Comparison of ENCODE assay signal across 14 cellular contexts in the genomic region with DNA sequence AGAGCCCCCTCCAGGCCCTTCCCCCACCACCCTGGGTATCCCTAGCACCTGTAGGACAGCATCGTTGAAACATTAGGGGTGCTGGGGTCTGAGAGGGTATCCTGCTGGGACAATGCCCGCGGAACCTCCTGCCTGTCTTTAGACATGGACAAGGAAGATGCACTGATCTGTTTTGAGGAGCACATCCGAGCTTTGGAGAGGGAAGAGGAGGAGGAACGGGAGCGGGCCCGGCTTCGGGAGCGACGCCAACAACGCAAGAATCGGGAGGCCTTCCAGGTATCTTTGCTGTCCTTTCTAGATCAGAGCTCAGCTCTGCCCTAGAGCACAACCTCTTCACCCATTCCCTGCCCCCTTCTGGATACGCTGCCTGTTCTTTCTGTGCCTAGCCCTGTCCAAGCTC. TPM values are rescaled to one million over a fixed set of nuclear protein-coding genes. Genes with fewer than 3 reads are reported as not detected.
DNase-seq lines count a peak whose midpoint lies in the region; ATAC-seq and TF ChIP-seq lines count a peak whose summit lies in the region.
"Had no signal": no experiment of that assay in that cellular context is flagged by ENCODE, and none has a peak within 500 bp of the region (broad histone marks: within the 10 kb centered on the region; RNA-seq: fewer than 3 reads in every experiment).

No MANE protein-coding gene starts in this region.

- H3K36me3 Mint-ChIP-seq in activated naive CD4-positive, alpha-beta T cell treated with anti-CD3 and anti-CD28 coated beads, Interleukin-2, amount 50 U/mL, for 24 hours: no peaks in the 10 kb centered on the region
- H3K36me3 Mint-ChIP-seq in chondrocyte (ENCODE audit: low read depth): peaks cover 2% of the 10 kb centered on the region
- H3K36me3 Mint-ChIP-seq in naive B cell: no peaks in the 10 kb centered on the region
- H3K36me3 Mint-ChIP-seq in natural killer cell: no peaks in the 10 kb centered on the region

- no peak for DNase-seq in activated naive CD4-positive, alpha-beta T cell treated with Interleukin-2 at 50 U/mL for 16 hours
- no peak for DNase-seq in chondrocyte (ENCODE audit: low spot score)
- DNase-seq in naive B cell: no peak
- DNase-seq in transverse colon: no peak
- DNase-seq in natural killer cell: no peak
- no peak for DNase-seq in HT-29 (ENCODE audit: low spot score)
- DNase-seq: GOT3, left cardiac atrium had no signal

- H3K36me3 ChIP-seq in transverse colon: no peaks in the 10 kb centered on the region
- H3K36me3 ChIP-seq: breast epithelium, MG63 had no signal

- no peak overlapping the region for H3K4me3 Mint-ChIP-seq in activated naive CD4-positive, alpha-beta T cell treated with anti-CD3 and anti-CD28 coated beads, Interleukin-2, amount 50 U/mL, for 24 hours
- H3K4me3 Mint-ChIP-seq in chondrocyte (ENCODE audit: unreplicated experiment) (no peak overlapping the region), naive B cell (no peak overlapping the region), natural killer cell (no peak overlapping the region)
- H3K4me3 Mint-ChIP-seq: activated CD8-positive, alpha-beta T cell treated with anti-CD3 and anti-CD28 coated beads for 36 hours had no signal

- H3K27me3 Mint-ChIP-seq in activated naive CD4-positive, alpha-beta T cell treated with anti-CD3 and anti-CD28 coated beads, Interleukin-2, amount 50 U/mL, for 24 hours: no peaks in the 10 kb centered on the region
- H3K27me3 Mint-ChIP-seq in chondrocyte (ENCODE audit: low read depth): no peaks in the 10 kb centered on the region
- H3K27me3 Mint-ChIP-seq in naive B cell: no peaks in the 10 kb centered on the region
- no peaks in the 10 kb centered on the region for H3K27me3 Mint-ChIP-seq in natural killer cell (ENCODE audit: low read depth in 2 of 2)
- H3K27me3 Mint-ChIP-seq: activated CD8-positive, alpha-beta T cell treated with anti-CD3 and anti-CD28 coated beads for 36 hours had no signal

- in situ Hi-C loops in transverse colon (cut with MboI; ENCODE audit: low pct_ligation_motif_present in 1 of 4, low pct_unique_long_range_greater_than_20kb in 1 of 4, low sequenced_read_pairs in 3 of 4): no loop called here

- ATAC-seq in naive B cell (ENCODE audit: low read depth in 2 of 2) (no peak), HG03432 (IDR thresholded peaks at IDR 0.05; ENCODE audit: unreplicated experiment) (no peak), natural killer cell (no peak)

- H3K9me3 ChIP-seq in transverse colon: no peaks in the 10 kb centered on the region
- H3K9me3 ChIP-seq: breast epithelium, MG63, SK-N-SH had no signal

- H3K27ac Mint-ChIP-seq in activated naive CD4-positive, alpha-beta T cell treated with anti-CD3 and anti-CD28 coated beads, Interleukin-2, amount 50 U/mL, for 24 hours: peak overlapping the region; percentile 56
- H3K27ac Mint-ChIP-seq in chondrocyte (ENCODE audit: unreplicated experiment) (peak overlapping the region; percentile 83), naive B cell (peak overlapping the region in 5 of 6 donors; percentile 8 to 87 (median 29)), natural killer cell (peak overlapping the region in 1 of 2 donors; percentile 29)

- peaks cover 19% of the 10 kb centered on the region for H3K4me1 Mint-ChIP-seq in activated naive CD4-positive, alpha-beta T cell treated with anti-CD3 and anti-CD28 coated beads, Interleukin-2, amount 50 U/mL, for 24 hours
- H3K4me1 Mint-ChIP-seq in chondrocyte (ENCODE audit: low read depth) (peaks cover 20% of the 10 kb centered on the region), naive B cell (peaks cover 33 to 45% (median 45%) of the 10 kb centered on the region in 3 donors), natural killer cell (peaks cover 20 to 25% of the 10 kb centered on the region in 2 donors)

- no peak for TF ChIP-seq POLR2A in transverse colon (IDR thresholded peaks at IDR 0.05)

- 40 to 82% methylated on average over 1 to 13 of the region's 13 CpGs for WGBS in transverse colon (ENCODE audit: low coverage in 1 of 2), 2 donors

- peaks cover 0 to 10% (median 8%) of the 10 kb centered on the region in 4 donors for H3K4me1 ChIP-seq in transverse colon
- H3K4me1 ChIP-seq: breast epithelium had no signal

- H3K4me3 ChIP-seq in transverse colon: no peak overlapping the region
- H3K4me3 ChIP-seq: breast epithelium, MG63 had no signal

- intact Hi-C loops in transverse colon (cut with DNase I; ENCODE audit: low total_unique reads) (no loop called here), natural killer cell (cut with micrococcal nuclease) (loop anchor here (2.0 kb wide), 2 partner anchors 70 to 202 kb away; a partner anchor contains a TSS)

- H3K27me3 ChIP-seq in transverse colon: no peaks in the 10 kb centered on the region
- H3K27me3 ChIP-seq: breast epithelium, MG63 had no signal

- H3K9me3 Mint-ChIP-seq in activated naive CD4-positive, alpha-beta T cell treated with anti-CD3 and anti-CD28 coated beads, Interleukin-2, amount 50 U/mL, for 24 hours: no peaks in the 10 kb centered on the region
- H3K9me3 Mint-ChIP-seq in chondrocyte (ENCODE audit: low read depth): no peaks in the 10 kb centered on the region
- H3K9me3 Mint-ChIP-seq in naive B cell: no peaks in the 10 kb centered on the region
- no peaks in the 10 kb centered on the region for H3K9me3 Mint-ChIP-seq in natural killer cell
- H3K9me3 Mint-ChIP-seq: activated CD8-positive, alpha-beta T cell treated with anti-CD3 and anti-CD28 coated beads for 36 hours had no signal

- TF ChIP-seq CTCF in chondrocyte (IDR thresholded peaks at IDR 0.05): no peak
- TF ChIP-seq CTCF in transverse colon (IDR thresholded peaks at IDR 0.05): no peak
- no peak for TF ChIP-seq CTCF in natural killer cell (IDR thresholded peaks at IDR 0.05)

- H3K27ac ChIP-seq in transverse colon: peak overlapping the region in 3 of 4 donors; percentile 3 to 69 (median 33)

- no peak for TF ChIP-seq EP300 in transverse colon (IDR thresholded peaks at IDR 0.05; ENCODE audit: low read depth)

RNA-seq across cellular contexts. Expression of a gene that starts 13.2 kb away (rescaled TPM):
- 12.5 to 23.9 TPM (median 15.1 TPM) in 3 replicates for total RNA-seq in chondrocyte
- 1 to 10 TPM; 1.3 to 3.4 (median 2.0) TPM for polyA plus RNA-seq in naive B cell (ENCODE audit: low read depth in 6 of 6)
- 10 to 100 TPM in 2 of 4 donors, 1 to 10 TPM in 2; 3.7 to 12.7 (median 8.7) TPM for total RNA-seq in transverse colon
- total RNA-seq in natural killer cell: 1 to 10 TPM; 5.6 to 6.8 (median 5.9) TPM
- total RNA-seq in HT-29 (2014; rRNA removed; shearing (Covaris generic)): 6.4 and 12.3 TPM in 2 replicates

RNA-seq across cellular contexts. Expression of a gene that starts 31.1 kb away (rescaled TPM):
- 0.27 to 0.51 TPM (median 0.46 TPM) in 3 replicates for total RNA-seq in chondrocyte
- under 1 TPM in 3 of 6 donors, not detected in 3; 0.16 to 0.21 (median 0.17) TPM for polyA plus RNA-seq in naive B cell (ENCODE audit: low read depth in 6 of 6)
- under 1 TPM in 2 of 4 donors, not detected in 2; 0.14 to 0.64 TPM for total RNA-seq in transverse colon
- total RNA-seq in natural killer cell: under 1 TPM; 0.56 to 0.85 (median 0.77) TPM
- 0.03 and 0.23 TPM in 2 replicates for total RNA-seq in HT-29 (2014; rRNA removed; shearing (Covaris generic))
- total RNA-seq: activated CD8-positive, alpha-beta T cell treated with anti-CD3 and anti-CD28 coated beads for 36 hours had no signal
